In genomic region chr9:38243993-38244392, GRCh38 we compare ENCODE assay signal across 22 cellular contexts.
A peak's percentile ranks its signal among the peaks of the same experiment; 100 is the strongest.
DNase-seq lines count a peak whose midpoint lies in the region; ATAC-seq and TF ChIP-seq lines count a peak whose summit lies in the region.
"Had no signal": no experiment of that assay in that cellular context is flagged by ENCODE, and none has a peak within 500 bp of the region (broad histone marks: within the 10 kb centered on the region; RNA-seq: fewer than 3 reads in every experiment).

No MANE protein-coding gene starts in this region.

- TF ChIP-seq CTCF in GM12865 (IDR thresholded peaks at IDR 0.05; ENCODE audit: insufficient read depth, low read depth, low read length, missing control alignments) (no peak), lung (IDR thresholded peaks at IDR 0.05; ENCODE audit: control extremely low read depth, extremely low read depth) (no peak), right atrium auricular region (IDR thresholded peaks at IDR 0.05) (no peak)

- H3K4me1 ChIP-seq in lung (ENCODE audit: control insufficient read depth in 2 of 2, insufficient read depth in 2 of 2, low read length in 2 of 2) (no peaks in the 10 kb centered on the region), right atrium auricular region (no peaks in the 10 kb centered on the region)
- H3K4me1 ChIP-seq: SJSA1 had no signal

- peaks cover 0 to 3% of the 10 kb centered on the region in 2 donors for H3K9me3 ChIP-seq in lung (ENCODE audit: control insufficient read depth in 2 of 2, insufficient read depth in 1 of 2, low read length in 1 of 2)
- no peaks in the 10 kb centered on the region for H3K9me3 ChIP-seq in right atrium auricular region
- H3K9me3 ChIP-seq: SJSA1 had no signal

- no peak overlapping the region for H3K4me3 ChIP-seq in GM12865 (ENCODE audit: low read depth, low read length)
- H3K4me3 ChIP-seq in lung, result no peak overlapping the region
- no peak overlapping the region for H3K4me3 ChIP-seq in right atrium auricular region
- H3K4me3 ChIP-seq: SJSA1 had no signal

- H3K27ac ChIP-seq in lung (ENCODE audit: low read depth in 1 of 2, low read length in 1 of 2) (no peak overlapping the region), right atrium auricular region (no peak overlapping the region)
- H3K27ac ChIP-seq: SJSA1 had no signal

- WGBS in lung, 2 donors, result 84 to 86% methylated on average over 4 of the region's 4 CpGs

- ATAC-seq in lung (ENCODE audit: insufficient read depth, low FRiP score), result no peak
- ATAC-seq in stimulated activated naive CD8-positive, alpha-beta T cell treated with anti-CD3 and anti-CD28 coated beads, Interleukin-15, Interleukin-2, amounts not matched to agents 100 U/mL and 50 U/mL, for 24 hours, result no peak
- ATAC-seq: CD8-positive, alpha-beta T cell; Right ventricle myocardium inferior had no signal

- DNase-seq in NCI-H2171 treated with DMSO at 0.1 percent for 48 hours (lab: John Stamatoyannopoulos, UW) (peak; percentile 9), NCI-H2171 (lab: John Stamatoyannopoulos, UW) (no peak), GM12865 (ENCODE audit: low read depth) (peak; percentile 9), NCI-H69 (lab: John Stamatoyannopoulos, UW) (peak; percentile 52), lung (ENCODE audit: low spot score) (peak; percentile 22), right atrium auricular region (ENCODE audit: low spot score) (no peak), G401 (ENCODE audit: low spot score) (no peak)
- DNase-seq in stimulated activated naive CD8-positive, alpha-beta T cell treated with anti-CD3 and anti-CD28 coated beads, Interleukin-15, Interleukin-2, amounts not matched to agents 100 U/mL and 50 U/mL, for 24 hours, result no peak
- DNase-seq: 8988T, C1 segment of cervical spinal cord, DMS53, EL, H7, KG1, MV-4-11, NCI-H1694, NCI-H2081 treated with DMSO at 0.1 percent for 48 hours, NCI-H446 treated with DMSO at 0.1 percent for 48 hours, NCI-H748 treated with DMSO at 0.1 percent for 48 hours had no signal

- H3K27me3 ChIP-seq in lung (ENCODE audit: control insufficient read depth, insufficient read depth) (no peaks in the 10 kb centered on the region), right atrium auricular region (no peaks in the 10 kb centered on the region)
- H3K27me3 ChIP-seq: SJSA1 had no signal

- H3K36me3 ChIP-seq in lung (ENCODE audit: control insufficient read depth in 2 of 2, insufficient read depth in 2 of 2, low read length in 2 of 2) (no peaks in the 10 kb centered on the region), right atrium auricular region (no peaks in the 10 kb centered on the region)
- H3K36me3 ChIP-seq: SJSA1 had no signal

- in situ Hi-C loops in G401 (cut with HindIII; ENCODE audit: low sequenced_read_pairs), result no loop called here

Comparison
In these comparisons a context has a peak if more than half of its experiments do, and no peak if none do; other contexts are left out.
1. DNase-seq: peak in NCI-H2171 treated with DMSO at 0.1 percent for 48 hours (single experiment), GM12865 (single experiment), NCI-H69 (single experiment) and lung (single experiment); none in NCI-H2171 (single experiment), right atrium auricular region (single experiment), stimulated activated naive CD8-positive, alpha-beta T cell treated with anti-CD3 and anti-CD28 coated beads, Interleukin-15, Interleukin-2, amounts not matched to agents 100 U/mL and 50 U/mL, for 24 hours (single experiment) and G401 (single experiment).